Comparison of ENCODE assay signal across 8 cellular contexts in genomic region chr7:116525913-116526857, GRCh38. TPM values are rescaled to one million over a fixed set of nuclear protein-coding genes. Genes with fewer than 3 reads are reported as not detected.
A peak's percentile ranks its signal among the peaks of the same experiment; 100 is the strongest.
DNase-seq lines count a peak whose midpoint lies in the region; ATAC-seq and TF ChIP-seq lines count a peak whose summit lies in the region.

No MANE protein-coding gene starts in this region.

- CTCF ChIA-PET in activated CD8-positive, alpha-beta memory T cell treated with anti-CD3 and anti-CD28 coated beads, Interleukin-2, amount 10 ng/mL, durations not matched to agents 7 days and 5 days (lab: Charles Lee): interaction anchor here (0.6 to 3.1 kb wide), 48 partner anchors 10 to 418 kb away, joined by 3 to 27 read pairs (median 4); partner anchors contain the start of gene CAV2

- ATAC-seq in GM18517 (IDR thresholded peaks at IDR 0.05; ENCODE audit: unreplicated experiment) (peak; percentile 84), HG03025 (IDR thresholded peaks at IDR 0.05; ENCODE audit: low FRiP score, unreplicated experiment) (peak; percentile 91)
- ATAC-seq in activated CD8-positive, alpha-beta memory T cell treated with anti-CD3 and anti-CD28 coated beads, Interleukin-2, amount 10 ng/mL, durations not matched to agents 7 days and 5 days: peak; percentile 96
- peak; percentile 94 for ATAC-seq in stimulated activated effector memory CD8-positive, alpha-beta T cell treated with anti-CD3 and anti-CD28 coated beads, Interleukin-12 subunit alpha, Interleukin-12 subunit beta, amount 100 ng/mL, for 72 hours

- peak; percentile 44 for TF ChIP-seq CTCF in epithelial cell of esophagus (IDR thresholded peaks at IDR 0.05; ENCODE audit: insufficient read depth, low read depth, low read length, missing control alignments)
- TF ChIP-seq CTCF in mesothelial cell of epicardium (IDR thresholded peaks at IDR 0.05; ENCODE audit: unreplicated experiment): peak; percentile 36

- no peaks in the 10 kb centered on the region for H3K36me3 Mint-ChIP-seq in activated CD8-positive, alpha-beta memory T cell treated with anti-CD3 and anti-CD28 coated beads, Interleukin-2, amount 10 ng/mL, durations not matched to agents 7 days and 5 days
- no peaks in the 10 kb centered on the region for H3K36me3 Mint-ChIP-seq in mesothelial cell of epicardium
- H3K36me3 Mint-ChIP-seq in stimulated activated effector memory CD8-positive, alpha-beta T cell treated with anti-CD3 and anti-CD28 coated beads, Interleukin-12 subunit alpha, Interleukin-12 subunit beta, amount 100 ng/mL, for 72 hours: no peaks in the 10 kb centered on the region

- H3K27me3 Mint-ChIP-seq in activated CD8-positive, alpha-beta memory T cell treated with anti-CD3 and anti-CD28 coated beads, Interleukin-2, amount 10 ng/mL, durations not matched to agents 7 days and 5 days: peaks cover 80% of the 10 kb centered on the region
- peaks cover 55% of the 10 kb centered on the region for H3K27me3 Mint-ChIP-seq in mesothelial cell of epicardium (ENCODE audit: low read depth)

- peak overlapping the region; percentile 82 for H3K4me3 Mint-ChIP-seq in activated CD8-positive, alpha-beta memory T cell treated with anti-CD3 and anti-CD28 coated beads, Interleukin-2, amount 10 ng/mL, durations not matched to agents 7 days and 5 days
- H3K4me3 Mint-ChIP-seq in mesothelial cell of epicardium: peak overlapping the region; percentile 73
- H3K4me3 Mint-ChIP-seq in stimulated activated effector memory CD8-positive, alpha-beta T cell treated with anti-CD3 and anti-CD28 coated beads, Interleukin-12 subunit alpha, Interleukin-12 subunit beta, amount 100 ng/mL, for 72 hours: peak overlapping the region; percentile 90

- DNase-seq in AG08396 (ENCODE audit: low spot score): peak; percentile 90
- peak; percentile 73 for DNase-seq in NCI-H526 treated with DMSO at 0.1 percent for 48 hours (lab: John Stamatoyannopoulos, UW)
- peak; percentile 77 for DNase-seq in activated CD8-positive, alpha-beta memory T cell treated with anti-CD3 and anti-CD28 coated beads, Interleukin-2, amount 10 ng/mL, durations not matched to agents 7 days and 5 days
- peak; percentile 83 for DNase-seq in epithelial cell of esophagus (ENCODE audit: low read depth)
- peak; percentile 50 to 79 for DNase-seq in mesothelial cell of epicardium (ENCODE audit: low spot score in 2 of 2, unreplicated experiment in 2 of 2)
- peak; percentile 66 to 79 for DNase-seq in stimulated activated effector memory CD8-positive, alpha-beta T cell treated with anti-CD3 and anti-CD28 coated beads, Interleukin-12 subunit alpha, Interleukin-12 subunit beta, amount 100 ng/mL, for 72 hours (ENCODE audit: low spot score in 2 of 2)

- H3K9me3 Mint-ChIP-seq in activated CD8-positive, alpha-beta memory T cell treated with anti-CD3 and anti-CD28 coated beads, Interleukin-2, amount 10 ng/mL, durations not matched to agents 7 days and 5 days (ENCODE audit: low read depth): no peaks in the 10 kb centered on the region
- no peaks in the 10 kb centered on the region for H3K9me3 Mint-ChIP-seq in mesothelial cell of epicardium
- H3K9me3 Mint-ChIP-seq in stimulated activated effector memory CD8-positive, alpha-beta T cell treated with anti-CD3 and anti-CD28 coated beads, Interleukin-12 subunit alpha, Interleukin-12 subunit beta, amount 100 ng/mL, for 72 hours: no peaks in the 10 kb centered on the region

- H3K4me1 Mint-ChIP-seq in activated CD8-positive, alpha-beta memory T cell treated with anti-CD3 and anti-CD28 coated beads, Interleukin-2, amount 10 ng/mL, durations not matched to agents 7 days and 5 days: peaks cover 21% of the 10 kb centered on the region
- peaks cover 20% of the 10 kb centered on the region for H3K4me1 Mint-ChIP-seq in mesothelial cell of epicardium
- H3K4me1 Mint-ChIP-seq in stimulated activated effector memory CD8-positive, alpha-beta T cell treated with anti-CD3 and anti-CD28 coated beads, Interleukin-12 subunit alpha, Interleukin-12 subunit beta, amount 100 ng/mL, for 72 hours: peaks cover 27% of the 10 kb centered on the region

- H3K4me3 ChIP-seq in epithelial cell of esophagus (ENCODE audit: low read length): peak overlapping the region; percentile 94

- no peak overlapping the region for H3K27ac Mint-ChIP-seq in activated CD8-positive, alpha-beta memory T cell treated with anti-CD3 and anti-CD28 coated beads, Interleukin-2, amount 10 ng/mL, durations not matched to agents 7 days and 5 days
- H3K27ac Mint-ChIP-seq in mesothelial cell of epicardium: no peak overlapping the region
- H3K27ac Mint-ChIP-seq in stimulated activated effector memory CD8-positive, alpha-beta T cell treated with anti-CD3 and anti-CD28 coated beads, Interleukin-12 subunit alpha, Interleukin-12 subunit beta, amount 100 ng/mL, for 72 hours: peak overlapping the region; percentile 78

RNA-seq across cellular contexts. Expression of gene CAV1, which starts 1.3 kb away (rescaled TPM):
- total RNA-seq in activated CD8-positive, alpha-beta memory T cell treated with anti-CD3 and anti-CD28 coated beads, Interleukin-2, amount 10 ng/mL, durations not matched to agents 7 days and 5 days: under 1 TPM in 1 of 2 experiments, not detected in 1; 0.87 TPM
- 2.6 to 3.4 TPM (median 2.7 TPM) in 3 replicates for total RNA-seq in mesothelial cell of epicardium

RNA-seq across cellular contexts. Expression of gene CAV2, which starts 26.6 kb away (rescaled TPM):
- under 1 TPM in 1 of 2 experiments, not detected in 1; 0.26 TPM for total RNA-seq in activated CD8-positive, alpha-beta memory T cell treated with anti-CD3 and anti-CD28 coated beads, Interleukin-2, amount 10 ng/mL, durations not matched to agents 7 days and 5 days
- 8.5 to 10.8 TPM (median 8.9 TPM) in 3 replicates for total RNA-seq in mesothelial cell of epicardium

Comparison
In these comparisons a context has a peak if more than half of its experiments do, and no peak if none do; other contexts are left out.
1. Peak in every context shown above with its lines: DNase-seq, ATAC-seq and H3K4me3 ChIP-seq.